In the genomic region with DNA sequence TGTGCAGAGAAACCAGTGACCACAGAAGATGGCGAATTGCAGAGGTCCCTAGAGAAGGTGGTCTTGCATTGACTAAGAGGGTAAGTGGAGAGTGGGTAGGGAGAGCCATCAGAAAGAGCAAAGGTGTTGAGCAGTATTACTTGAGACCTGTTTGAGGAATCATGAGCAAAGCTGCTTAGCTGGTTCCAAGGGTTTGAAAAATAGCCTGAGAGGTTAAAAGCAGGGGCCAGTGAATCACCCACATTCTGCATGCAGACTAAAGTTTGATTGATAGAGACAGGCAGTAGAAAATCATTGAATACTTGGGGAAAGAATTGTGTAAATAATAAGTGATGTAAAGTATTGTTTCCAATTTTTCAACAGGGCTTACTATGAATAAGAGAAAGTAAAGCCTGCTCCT, we compare ENCODE assay signal across 23 cellular contexts. TPM values are rescaled to one million over a fixed set of nuclear protein-coding genes. Genes with fewer than 3 reads are reported as not detected.
"Had no signal": no experiment of that assay in that cellular context is flagged by ENCODE, and none has a peak within 500 bp of the region (broad histone marks: within the 10 kb centered on the region; RNA-seq: fewer than 3 reads in every experiment).

No MANE protein-coding gene starts in this region.

- H3K9me3 ChIP-seq: gastroesophageal sphincter, mucosa of descending colon, neutrophil, psoas muscle, right lobe of liver, tibial artery, upper lobe of left lung, uterus had no signal

- H3K9me3 Mint-ChIP-seq: stimulated activated effector memory CD8-positive, alpha-beta T cell treated with anti-CD3 and anti-CD28 coated beads, Interleukin-12 subunit alpha, Interleukin-12 subunit beta, amount 100 ng/mL, for 72 hours had no signal

- H3K4me3 Mint-ChIP-seq: stimulated activated effector memory CD8-positive, alpha-beta T cell treated with anti-CD3 and anti-CD28 coated beads, Interleukin-12 subunit alpha, Interleukin-12 subunit beta, amount 100 ng/mL, for 72 hours had no signal

- H3K36me3 ChIP-seq: gastroesophageal sphincter, neutrophil, right lobe of liver, tibial artery, upper lobe of left lung, uterus had no signal

- H3K36me3 Mint-ChIP-seq: stimulated activated effector memory CD8-positive, alpha-beta T cell treated with anti-CD3 and anti-CD28 coated beads, Interleukin-12 subunit alpha, Interleukin-12 subunit beta, amount 100 ng/mL, for 72 hours had no signal

- H3K27me3 ChIP-seq: dorsolateral prefrontal cortex, gastroesophageal sphincter, neutrophil, right lobe of liver, tibial artery, upper lobe of left lung, uterus had no signal

- H3K27ac Mint-ChIP-seq: stimulated activated effector memory CD8-positive, alpha-beta T cell treated with anti-CD3 and anti-CD28 coated beads, Interleukin-12 subunit alpha, Interleukin-12 subunit beta, amount 100 ng/mL, for 72 hours had no signal

- DNase-seq: dorsolateral prefrontal cortex; effector CD8-positive, alpha-beta T cell; erythroblast; glutamatergic neuron; islet precursor cell; mucosa of descending colon; psoas muscle; retina; right lobe of liver; stimulated activated CD4-positive, alpha-beta T cell treated with anti-CD3 and anti-CD28 coated beads, Interleukin-4, amount 100 ng/mL, for 1 hour; stimulated activated CD8-positive, alpha-beta memory T cell treated with anti-CD3 and anti-CD28 coated beads, Interleukin-4, amount 100 ng/mL, for 48 hours; stimulated activated naive CD8-positive, alpha-beta T cell treated with anti-CD3 and anti-CD28 coated beads, Interleukin-15, Interleukin-2, amounts not matched to agents 100 U/mL and 50 U/mL, for 24 hours; tibial artery; upper lobe of left lung; uterus had no signal

- H3K27ac ChIP-seq: coronary artery, dorsolateral prefrontal cortex, gastroesophageal sphincter, neutrophil, psoas muscle, right lobe of liver, tibial artery, upper lobe of left lung, uterus had no signal

- H3K4me1 Mint-ChIP-seq: stimulated activated effector memory CD8-positive, alpha-beta T cell treated with anti-CD3 and anti-CD28 coated beads, Interleukin-12 subunit alpha, Interleukin-12 subunit beta, amount 100 ng/mL, for 72 hours had no signal

- ATAC-seq: gastroesophageal sphincter; left lobe of liver; mucosa of descending colon; stimulated activated naive CD8-positive, alpha-beta T cell treated with anti-CD3 and anti-CD28 coated beads, Interleukin-15, Interleukin-2, amounts not matched to agents 100 U/mL and 50 U/mL, for 24 hours had no signal

- H3K4me1 ChIP-seq: gastroesophageal sphincter, right lobe of liver, tibial artery, upper lobe of left lung, uterus had no signal

- H3K4me3 ChIP-seq: coronary artery, gastroesophageal sphincter, mucosa of descending colon, psoas muscle, right lobe of liver, tibial artery, upper lobe of left lung, uterus had no signal

RNA-seq across cellular contexts. Expression of a gene that starts 34.0 kb away (rescaled TPM):
- total RNA-seq: fibroblast of villous mesenchyme, mesenteric fat pad, osteoblast, psoas muscle had no signal
